Comparison of ENCODE assay signal across 25 cellular contexts in genomic region chr3:181484026-181484425, GRCh38.
"Had no signal": no experiment of that assay in that cellular context is flagged by ENCODE, and none has a peak within 500 bp of the region (broad histone marks: within the 10 kb centered on the region; RNA-seq: fewer than 3 reads in every experiment).

No MANE protein-coding gene starts in this region.

- H3K27ac ChIP-seq: adrenal gland, SJSA1 had no signal

- H3K27ac Mint-ChIP-seq: activated CD8-positive, alpha-beta T cell treated with anti-CD3 and anti-CD28 coated beads for 36 hours; activated naive CD4-positive, alpha-beta T cell treated with anti-CD3 and anti-CD28 coated beads, Interleukin-2, amount 10 ng/mL, durations not matched to agents 7 days and 5 days; activated naive CD8-positive, alpha-beta T cell treated with anti-CD3 and anti-CD28 coated beads for 36 hours; activated T-cell treated with anti-CD3 and anti-CD28 coated beads, Interleukin-2, amount 50 U/mL, for 72 hours; activated T-helper 2 cell treated with anti-CD3 and anti-CD28 coated beads, Interferon-gamma antibody, Interleukin-2, Interleukin-4, amounts not matched to agents 10 μg/mL and 5 μg/mL and 100 μg/mL, durations not matched to agents 14 hours and 24 hours and 36 hours; T-helper 1 cell treated with Interleukin-12 subunit alpha and Interleukin-12 subunit beta and Interleukin-4 antibody, amounts not matched to agents 30 μg/mL and 1 μg/mL, for 36 hours had no signal

- H3K27me3 Mint-ChIP-seq: activated CD8-positive, alpha-beta T cell treated with anti-CD3 and anti-CD28 coated beads for 36 hours; activated naive CD4-positive, alpha-beta T cell treated with anti-CD3 and anti-CD28 coated beads, Interleukin-2, amount 10 ng/mL, durations not matched to agents 7 days and 5 days had no signal

- H3K4me1 Mint-ChIP-seq: activated naive CD4-positive, alpha-beta T cell treated with anti-CD3 and anti-CD28 coated beads, Interleukin-2, amount 10 ng/mL, durations not matched to agents 7 days and 5 days; activated naive CD8-positive, alpha-beta T cell treated with anti-CD3 and anti-CD28 coated beads for 36 hours had no signal

- ATAC-seq: activated CD4-positive, CD25-positive, alpha-beta regulatory T cell treated with anti-CD3 and anti-CD28 coated beads, Interleukin-2, amount 50 U/mL, for 24 hours; activated CD8-positive, alpha-beta T cell treated with anti-CD3 and anti-CD28 coated beads for 36 hours; activated T-cell treated with anti-CD3 and anti-CD28 coated beads, Interleukin-2, amount 50 U/mL, for 72 hours; PC-3; SK-N-SH treated with all-trans-retinoic acid at 6 μM for 48 hours had no signal

- H3K36me3 Mint-ChIP-seq: activated naive CD4-positive, alpha-beta T cell treated with anti-CD3 and anti-CD28 coated beads, Interleukin-2, amount 10 ng/mL, durations not matched to agents 7 days and 5 days had no signal

- H3K9me3 ChIP-seq: adrenal gland, SJSA1 had no signal

- H3K27me3 ChIP-seq: adrenal gland, SJSA1 had no signal

- DNase-seq: activated CD4-positive, alpha-beta T cell treated with anti-CD3 and anti-CD28 coated beads for 4 hours; activated CD8-positive, alpha-beta memory T cell treated with anti-CD3 and anti-CD28 coated beads, Interleukin-2, amount 50 U/mL, for 4 hours; activated CD8-positive, alpha-beta T cell treated with anti-CD3 and anti-CD28 coated beads for 36 hours; activated gamma-delta T cell treated with Interleukin-2 at 50 U/mL for 16 hours; activated naive CD4-positive, alpha-beta T cell treated with anti-CD3 and anti-CD28 coated beads, Interleukin-2, amount 10 ng/mL, durations not matched to agents 7 days and 5 days; activated naive CD8-positive, alpha-beta T cell treated with anti-CD3 and anti-CD28 coated beads for 36 hours; activated T-cell treated with anti-CD3 and anti-CD28 coated beads, Interleukin-2, amount 50 U/mL, for 72 hours; adrenal gland; MM.1S; NCI-H1105; NCI-H1436; NCI-H1694 treated with DMSO at 0.1 percent for 48 hours; NCI-H2029 treated with DMSO at 0.1 percent for 48 hours; NCI-H226; NCI-H526; NCI-H774; NK-92 treated with Interleukin-12 subunit alpha and Interleukin-12 subunit beta, amount 100 ng/mL, for 24 hours; PC-3; SHP77; SW 1271 had no signal

- H3K4me1 ChIP-seq: adrenal gland, SJSA1 had no signal

- H3K4me3 ChIP-seq: adrenal gland, SJSA1 had no signal

- H3K36me3 ChIP-seq: adrenal gland, SJSA1 had no signal

- H3K4me3 Mint-ChIP-seq: activated CD8-positive, alpha-beta T cell treated with anti-CD3 and anti-CD28 coated beads for 36 hours; activated naive CD4-positive, alpha-beta T cell treated with anti-CD3 and anti-CD28 coated beads, Interleukin-2, amount 10 ng/mL, durations not matched to agents 7 days and 5 days; activated naive CD8-positive, alpha-beta T cell treated with anti-CD3 and anti-CD28 coated beads for 36 hours; activated T-cell treated with anti-CD3 and anti-CD28 coated beads, Interleukin-2, amount 50 U/mL, for 72 hours; T-helper 1 cell treated with Interleukin-12 subunit alpha and Interleukin-12 subunit beta and Interleukin-4 antibody, amounts not matched to agents 30 μg/mL and 1 μg/mL, for 36 hours had no signal
